20 cellular contexts compared by ENCODE assay signal in the genomic region with DNA sequence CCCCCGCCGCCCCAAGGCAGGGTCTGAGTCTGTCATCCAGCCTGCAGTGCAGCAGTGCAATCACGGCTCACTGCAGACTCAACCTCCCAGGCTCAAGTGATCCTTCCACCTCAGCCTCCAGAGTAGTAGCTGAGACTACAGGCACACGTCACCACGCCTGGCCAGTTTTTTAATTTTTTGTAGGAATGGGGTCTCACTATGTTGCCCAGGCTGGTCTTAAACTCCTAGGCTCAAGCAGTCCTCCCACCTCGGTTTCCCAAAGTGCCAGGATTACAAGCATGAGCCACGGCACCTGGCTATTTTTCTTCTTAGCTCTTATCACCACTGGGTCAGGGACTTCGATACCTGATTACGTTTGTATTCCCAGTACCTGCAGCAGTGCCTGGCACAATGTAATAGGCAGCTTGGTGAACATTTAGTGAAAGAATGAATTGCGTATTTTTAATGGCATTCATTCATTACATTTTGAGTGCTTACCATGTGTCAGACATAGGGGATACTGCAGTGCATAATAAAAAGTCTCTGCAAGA. TPM values are rescaled to one million over a fixed set of nuclear protein-coding genes. Genes with fewer than 3 reads are reported as not detected.
DNase-seq lines count a peak whose midpoint lies in the region; ATAC-seq and TF ChIP-seq lines count a peak whose summit lies in the region.
"Had no signal": no experiment of that assay in that cellular context is flagged by ENCODE, and none has a peak within 500 bp of the region (broad histone marks: within the 10 kb centered on the region; RNA-seq: fewer than 3 reads in every experiment).

No MANE protein-coding gene starts in this region.

- H3K36me3 ChIP-seq in gastrocnemius medialis: no peaks in the 10 kb centered on the region
- peaks cover 59% of the 10 kb centered on the region for H3K36me3 ChIP-seq in MG63
- H3K36me3 ChIP-seq: colonic mucosa, left ventricle myocardium inferior, thoracic aorta had no signal

- TF ChIP-seq CTCF in endothelial cell (IDR thresholded peaks at IDR 0.05; ENCODE audit: unreplicated experiment) (no peak), gastrocnemius medialis (IDR thresholded peaks at IDR 0.05 in 4 of 5, conservative IDR thresholded peaks at IDR 0.05 in 1 of 5) (no peak)

- H3K27me3 Mint-ChIP-seq in stimulated activated naive CD8-positive, alpha-beta T cell treated with anti-CD3 and anti-CD28 coated beads, Interleukin-15, Interleukin-2, amounts not matched to agents 100 ng/mL and 50 ng/mL, for 24 hours: no peaks in the 10 kb centered on the region
- no peaks in the 10 kb centered on the region for H3K27me3 Mint-ChIP-seq in T-helper 17 cell
- no peaks in the 10 kb centered on the region for H3K27me3 Mint-ChIP-seq in endothelial cell (ENCODE audit: unreplicated experiment)
- H3K27me3 Mint-ChIP-seq: activated B cell treated with CpG ODN at 0.5 μM for 24 hours had no signal

- DNase-seq in stimulated activated naive CD8-positive, alpha-beta T cell treated with anti-CD3 and anti-CD28 coated beads, Interleukin-15, Interleukin-2, amounts not matched to agents 100 U/mL and 50 U/mL, for 24 hours: no peak
- no peak for DNase-seq in T-helper 17 cell
- no peak for DNase-seq in endothelial cell (ENCODE audit: low spot score)
- DNase-seq in gastrocnemius medialis: no peak
- no peak for DNase-seq in MG63
- no peak for DNase-seq in hypothalamus (lab: John Stamatoyannopoulos, UW)
- DNase-seq: activated B cell treated with CpG ODN at 0.5 μM for 24 hours; activated CD8-positive, alpha-beta memory T cell treated with anti-CD3 and anti-CD28 coated beads, Interleukin-2, amount 50 U/mL, for 48 hours; amygdala; colonic mucosa; foreskin melanocyte; GF-D8; left ventricle myocardium inferior; NCI-H187 treated with DMSO at 0.1 percent for 48 hours; SHP77; stimulated activated CD4-positive, alpha-beta T cell treated with anti-CD3 and anti-CD28 coated beads, Interleukin-4, amount 100 ng/mL, for 1 hour had no signal

- no peaks in the 10 kb centered on the region for H3K27me3 ChIP-seq in gastrocnemius medialis
- no peaks in the 10 kb centered on the region for H3K27me3 ChIP-seq in MG63
- H3K27me3 ChIP-seq: colonic mucosa had no signal

- in situ Hi-C loops in gastrocnemius medialis (cut with MboI; ENCODE audit: low sequenced_read_pairs in 4 of 4): no loop called here

- H3K9me3 ChIP-seq in T-helper 17 cell (ENCODE audit: control insufficient read depth, low read length, poor library complexity, severe bottlenecking) (no peaks in the 10 kb centered on the region), gastrocnemius medialis (no peaks in the 10 kb centered on the region), MG63 (no peaks in the 10 kb centered on the region; the same call in 1 of the 2 replicates)
- H3K9me3 ChIP-seq: colonic mucosa, left ventricle myocardium inferior, thoracic aorta had no signal

- peak overlapping the region; percentile 32 for H3K27ac Mint-ChIP-seq in stimulated activated naive CD8-positive, alpha-beta T cell treated with anti-CD3 and anti-CD28 coated beads, Interleukin-15, Interleukin-2, amounts not matched to agents 100 ng/mL and 50 ng/mL, for 24 hours
- H3K27ac Mint-ChIP-seq in T-helper 17 cell (no peak overlapping the region), endothelial cell (ENCODE audit: unreplicated experiment) (peak overlapping the region; percentile 14)
- H3K27ac Mint-ChIP-seq: activated B cell treated with CpG ODN at 0.5 μM for 24 hours had no signal

- H3K4me1 Mint-ChIP-seq in stimulated activated naive CD8-positive, alpha-beta T cell treated with anti-CD3 and anti-CD28 coated beads, Interleukin-15, Interleukin-2, amounts not matched to agents 100 ng/mL and 50 ng/mL, for 24 hours (ENCODE audit: low read depth): peaks cover 88% of the 10 kb centered on the region
- H3K4me1 Mint-ChIP-seq in T-helper 17 cell: peaks cover 66% of the 10 kb centered on the region
- H3K4me1 Mint-ChIP-seq in endothelial cell (ENCODE audit: unreplicated experiment): peaks cover 43% of the 10 kb centered on the region

- peak overlapping the region in 1 of 4 donors; percentile 12 for H3K27ac ChIP-seq in gastrocnemius medialis
- H3K27ac ChIP-seq: colonic mucosa, left ventricle myocardium inferior, parathyroid adenoma, thoracic aorta had no signal

- peaks cover 78% of the 10 kb centered on the region in 2 donors for H3K4me1 ChIP-seq in gastrocnemius medialis

- TF ChIP-seq POLR2A in gastrocnemius medialis (IDR thresholded peaks at IDR 0.05): no peak

- peaks cover 38% of the 10 kb centered on the region for H3K36me3 Mint-ChIP-seq in stimulated activated naive CD8-positive, alpha-beta T cell treated with anti-CD3 and anti-CD28 coated beads, Interleukin-15, Interleukin-2, amounts not matched to agents 100 ng/mL and 50 ng/mL, for 24 hours (ENCODE audit: low read depth)
- H3K36me3 Mint-ChIP-seq in T-helper 17 cell (ENCODE audit: low read depth): peaks cover 7% of the 10 kb centered on the region
- peaks cover 3% of the 10 kb centered on the region for H3K36me3 Mint-ChIP-seq in endothelial cell (ENCODE audit: low read depth, unreplicated experiment)

- intact Hi-C loops in gastrocnemius medialis (cut with DNase I; ENCODE audit: low total_unique reads): no loop called here

- no peaks in the 10 kb centered on the region for H3K9me3 Mint-ChIP-seq in stimulated activated naive CD8-positive, alpha-beta T cell treated with anti-CD3 and anti-CD28 coated beads, Interleukin-15, Interleukin-2, amounts not matched to agents 100 ng/mL and 50 ng/mL, for 24 hours
- no peaks in the 10 kb centered on the region for H3K9me3 Mint-ChIP-seq in endothelial cell (ENCODE audit: unreplicated experiment)
- H3K9me3 Mint-ChIP-seq: activated B cell treated with CpG ODN at 0.5 μM for 24 hours had no signal

- H3K4me3 Mint-ChIP-seq in stimulated activated naive CD8-positive, alpha-beta T cell treated with anti-CD3 and anti-CD28 coated beads, Interleukin-15, Interleukin-2, amounts not matched to agents 100 ng/mL and 50 ng/mL, for 24 hours: peak overlapping the region; percentile 60
- H3K4me3 Mint-ChIP-seq in T-helper 17 cell (peak overlapping the region; percentile 56), endothelial cell (ENCODE audit: unreplicated experiment) (no peak overlapping the region)
- H3K4me3 Mint-ChIP-seq: activated B cell treated with CpG ODN at 0.5 μM for 24 hours had no signal

- H3K4me3 ChIP-seq in gastrocnemius medialis: no peak overlapping the region
- no peak overlapping the region for H3K4me3 ChIP-seq in MG63
- H3K4me3 ChIP-seq: colonic mucosa, left ventricle myocardium inferior, thoracic aorta had no signal

- ATAC-seq in stimulated activated naive CD8-positive, alpha-beta T cell treated with anti-CD3 and anti-CD28 coated beads, Interleukin-15, Interleukin-2, amounts not matched to agents 100 U/mL and 50 U/mL, for 24 hours: no peak
- ATAC-seq in T-helper 17 cell: no peak
- no peak for ATAC-seq in gastrocnemius medialis
- ATAC-seq in HG03439 (IDR thresholded peaks at IDR 0.05; ENCODE audit: unreplicated experiment): no peak

RNA-seq across cellular contexts. Expression of a gene that starts 10.3 kb away (rescaled TPM):
- total RNA-seq in T-helper 17 cell: 100 to 1,000 TPM; 121 to 125 TPM
- total RNA-seq in endothelial cell (ENCODE audit: unreplicated experiment): 198 TPM
- 100 to 1,000 TPM in 3 of 4 donors, 10 to 100 TPM in 1; 77.8 to 125 (median 119) TPM for total RNA-seq in gastrocnemius medialis
- 30.4 and 36.5 TPM in 2 replicates for total RNA-seq in MG63 (2014; rRNA removed; shearing (Covaris generic); ENCODE audit: low replicate concordance)
